30 cellular contexts compared by ENCODE assay signal in the genomic region with DNA sequence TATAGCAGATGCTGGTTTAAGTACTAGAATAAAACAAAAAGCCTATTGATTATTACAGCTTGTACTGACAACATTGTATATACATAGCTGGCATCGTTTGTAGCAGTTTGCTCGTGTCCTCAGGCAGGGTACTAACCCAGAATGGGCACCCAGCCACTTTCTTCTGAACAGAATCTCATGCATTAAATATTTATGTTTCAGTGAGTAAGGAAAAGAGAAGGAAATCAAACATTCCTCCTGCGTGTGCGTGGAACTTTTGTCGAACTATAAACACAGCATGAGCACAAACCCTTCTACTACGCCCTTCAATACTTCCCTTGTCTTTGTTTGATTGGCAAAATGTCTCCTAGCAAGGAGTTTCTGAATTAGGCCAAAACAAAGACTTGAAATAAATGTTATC.
"Had no signal": no experiment of that assay in that cellular context is flagged by ENCODE, and none has a peak within 500 bp of the region (broad histone marks: within the 10 kb centered on the region; RNA-seq: fewer than 3 reads in every experiment).

No MANE protein-coding gene starts in this region.

- H3K4me3 Mint-ChIP-seq: activated CD4-positive, alpha-beta T cell treated with anti-CD3 and anti-CD28 coated beads for 36 hours; activated CD8-positive, alpha-beta memory T cell treated with anti-CD3 and anti-CD28 coated beads, Interleukin-2, amount 10 ng/mL, durations not matched to agents 7 days and 5 days; activated CD8-positive, alpha-beta T cell treated with anti-CD3 and anti-CD28 coated beads, Interleukin-2, amount 10 ng/mL, durations not matched to agents 7 days and 5 days; endodermal cell; immature natural killer cell; mesothelial cell of epicardium; naive B cell; nephron progenitor cell; stimulated activated memory B cell treated with anti-CD40 and anti-IgM and Interleukin-4, amounts not matched to agents 10 μg/mL and 1 μg/mL and 100 μg/mL, for 72 hours; stimulated activated naive CD8-positive, alpha-beta T cell treated with anti-CD3 and anti-CD28 coated beads, Interleukin-15, amount 100 ng/mL, for 72 hours had no signal

- H3K27me3 Mint-ChIP-seq: activated CD4-positive, alpha-beta T cell treated with anti-CD3 and anti-CD28 coated beads for 36 hours; activated CD8-positive, alpha-beta memory T cell treated with anti-CD3 and anti-CD28 coated beads, Interleukin-2, amount 10 ng/mL, durations not matched to agents 7 days and 5 days; naive B cell; stimulated activated memory B cell treated with anti-CD40 and anti-IgM and Interleukin-4, amounts not matched to agents 10 μg/mL and 1 μg/mL and 100 μg/mL, for 72 hours; stimulated activated naive CD8-positive, alpha-beta T cell treated with anti-CD3 and anti-CD28 coated beads, Interleukin-15, amount 100 ng/mL, for 72 hours had no signal

- FAIRE-seq: pancreas had no signal

- H3K27ac Mint-ChIP-seq: activated CD4-positive, alpha-beta T cell treated with anti-CD3 and anti-CD28 coated beads for 36 hours; activated CD8-positive, alpha-beta memory T cell treated with anti-CD3 and anti-CD28 coated beads, Interleukin-2, amount 10 ng/mL, durations not matched to agents 7 days and 5 days; activated CD8-positive, alpha-beta T cell treated with anti-CD3 and anti-CD28 coated beads, Interleukin-2, amount 10 ng/mL, durations not matched to agents 7 days and 5 days; activated naive CD4-positive, alpha-beta T cell treated with anti-CD3 and anti-CD28 coated beads, Interleukin-2, amount 50 U/mL, for 72 hours; activated T-helper 2 cell treated with anti-CD3 and anti-CD28 coated beads, Interferon-gamma antibody, Interleukin-2, Interleukin-4, amounts not matched to agents 10 μg/mL and 5 μg/mL and 100 μg/mL, durations not matched to agents 14 hours and 24 hours and 36 hours; endodermal cell; immature natural killer cell; mesothelial cell of epicardium; naive B cell; nephron progenitor cell; stimulated activated memory B cell treated with anti-CD40 and anti-IgM and Interleukin-4, amounts not matched to agents 10 μg/mL and 1 μg/mL and 100 μg/mL, for 72 hours; stimulated activated naive CD8-positive, alpha-beta T cell treated with anti-CD3 and anti-CD28 coated beads, Interleukin-15, amount 100 ng/mL, for 72 hours had no signal

- ATAC-seq: activated CD4-positive, alpha-beta T cell treated with anti-CD3 and anti-CD28 coated beads for 36 hours; activated CD8-positive, alpha-beta memory T cell treated with anti-CD3 and anti-CD28 coated beads, Interleukin-2, amount 10 ng/mL, durations not matched to agents 7 days and 5 days; activated CD8-positive, alpha-beta T cell treated with anti-CD3 and anti-CD28 coated beads, Interleukin-2, amount 10 ng/mL, durations not matched to agents 7 days and 5 days; activated naive CD4-positive, alpha-beta T cell treated with anti-CD3 and anti-CD28 coated beads, Interleukin-2, amount 50 U/mL, for 72 hours; body of pancreas; gastroesophageal sphincter; pancreas; stimulated activated memory B cell treated with anti-CD40 and anti-IgM and Interleukin-4, amounts not matched to agents 10 μg/mL and 1 μg/mL and 100 μg/mL, for 72 hours; stimulated activated naive CD8-positive, alpha-beta T cell treated with anti-CD3 and anti-CD28 coated beads, Interleukin-15, amount 100 ng/mL, for 72 hours had no signal

- H3K4me1 Mint-ChIP-seq: activated CD4-positive, alpha-beta T cell treated with anti-CD3 and anti-CD28 coated beads for 36 hours; activated CD8-positive, alpha-beta memory T cell treated with anti-CD3 and anti-CD28 coated beads, Interleukin-2, amount 10 ng/mL, durations not matched to agents 7 days and 5 days; endodermal cell; immature natural killer cell; naive B cell; stimulated activated memory B cell treated with anti-CD40 and anti-IgM and Interleukin-4, amounts not matched to agents 10 μg/mL and 1 μg/mL and 100 μg/mL, for 72 hours; stimulated activated naive CD8-positive, alpha-beta T cell treated with anti-CD3 and anti-CD28 coated beads, Interleukin-15, amount 100 ng/mL, for 72 hours had no signal

- H3K36me3 Mint-ChIP-seq: activated CD8-positive, alpha-beta memory T cell treated with anti-CD3 and anti-CD28 coated beads, Interleukin-2, amount 10 ng/mL, durations not matched to agents 7 days and 5 days; mesothelial cell of epicardium; naive B cell; stimulated activated memory B cell treated with anti-CD40 and anti-IgM and Interleukin-4, amounts not matched to agents 10 μg/mL and 1 μg/mL and 100 μg/mL, for 72 hours had no signal

- DNase-seq: activated CD4-positive, alpha-beta T cell treated with anti-CD3 and anti-CD28 coated beads for 36 hours; activated CD4-positive, CD25-positive, alpha-beta regulatory T cell; activated CD8-positive, alpha-beta memory T cell treated with anti-CD3 and anti-CD28 coated beads, Interleukin-2, amount 10 ng/mL, durations not matched to agents 7 days and 5 days; activated CD8-positive, alpha-beta T cell treated with anti-CD3 and anti-CD28 coated beads, Interleukin-2, amount 10 ng/mL, durations not matched to agents 7 days and 5 days; activated T-cell treated with anti-CD3 and anti-CD28 coated beads, Interleukin-2, amount 50 U/mL, for 48 hours; aorta; body of pancreas; colonic mucosa; endodermal cell; esophagus squamous epithelium; hippocampal formation; immature natural killer cell; naive B cell; nephron progenitor cell; pancreas; stimulated activated CD4-positive, alpha-beta T cell treated with anti-CD3 and anti-CD28 coated beads, Interleukin-1b, Interleukin-23, amount 100 ng/mL, for 48 hours; stimulated activated CD4-positive, alpha-beta T cell treated with anti-CD3 and anti-CD28 coated beads, Interleukin-4, amount 100 ng/mL, for 4 hours; stimulated activated CD8-positive, alpha-beta memory T cell treated with anti-CD3 and anti-CD28 coated beads, Interleukin-4, amount 100 ng/mL, for 48 hours; stimulated activated naive CD8-positive, alpha-beta T cell treated with anti-CD3 and anti-CD28 coated beads, Interleukin-15, amount 100 ng/mL, for 72 hours; substantia nigra; thyroid gland had no signal

- H3K27ac ChIP-seq: body of pancreas, colonic mucosa, epithelial cell of prostate, esophagus squamous epithelium, gastroesophageal sphincter, neutrophil, pancreas, prostate gland, thyroid gland had no signal

- H3K36me3 ChIP-seq: colonic mucosa, esophagus squamous epithelium, gastroesophageal sphincter, neutrophil, pancreas, prostate gland, thyroid gland had no signal

- H3K4me3 ChIP-seq: body of pancreas, colonic mucosa, esophagus squamous epithelium, gastroesophageal sphincter, pancreas, prostate gland, smooth muscle cell, thyroid gland had no signal

- H3K9me3 Mint-ChIP-seq: endodermal cell had no signal

- H3K4me2 ChIP-seq: smooth muscle cell had no signal

- H3K27me3 ChIP-seq: body of pancreas, colonic mucosa, esophagus squamous epithelium, gastroesophageal sphincter, neutrophil, pancreas, thyroid gland had no signal

- H3K9me3 ChIP-seq: body of pancreas, colonic mucosa, esophagus squamous epithelium, gastroesophageal sphincter, neutrophil, pancreas, prostate gland, thyroid gland had no signal

- H3K4me1 ChIP-seq: body of pancreas, colonic mucosa, esophagus squamous epithelium, pancreas, prostate gland, thyroid gland had no signal
